9 cellular contexts compared by ENCODE assay signal in genomic region chr1:39154553-39155361, GRCh38. TPM values are rescaled to one million over a fixed set of nuclear protein-coding genes. Genes with fewer than 3 reads are reported as not detected.
DNase-seq lines count a peak whose midpoint lies in the region; ATAC-seq and TF ChIP-seq lines count a peak whose summit lies in the region.
"Had no signal": no experiment of that assay in that cellular context is flagged by ENCODE, and none has a peak within 500 bp of the region (broad histone marks: within the 10 kb centered on the region; RNA-seq: fewer than 3 reads in every experiment).

No MANE protein-coding gene starts in this region.

- H3K36me3 ChIP-seq in esophagus squamous epithelium (no peaks in the 10 kb centered on the region), osteoblast (ENCODE audit: insufficient read depth, low read length) (no peaks in the 10 kb centered on the region)

- ATAC-seq in GM18858 (IDR thresholded peaks at IDR 0.05; ENCODE audit: unreplicated experiment) = no peak
- no peak for ATAC-seq in GM21786 (IDR thresholded peaks at IDR 0.05; ENCODE audit: unreplicated experiment)

- TF ChIP-seq CTCF in esophagus squamous epithelium (IDR thresholded peaks at IDR 0.05) (no peak), osteoblast (IDR thresholded peaks at IDR 0.05; ENCODE audit: extremely low read depth, low read depth, low read length) (no peak)

- H2AFZ ChIP-seq in osteoblast (ENCODE audit: low read length) = no peak overlapping the region

- intact Hi-C loops in esophagus squamous epithelium (cut with DNase I) = no loop called here

- DNase-seq in DMS79 (lab: John Stamatoyannopoulos, UW) = peak; percentile 97
- DNase-seq in NCI-H510A treated with DMSO at 0.1 percent for 48 hours (lab: John Stamatoyannopoulos, UW) = peak; percentile 100
- no peak for DNase-seq in esophagus squamous epithelium (lab: John Stamatoyannopoulos, UW)
- peak; percentile 38 for DNase-seq in osteoblast (ENCODE audit: insufficient read length, low spot score, missing footprints)
- DNase-seq in NCI-H524 (lab: John Stamatoyannopoulos, UW) = no peak
- no peak for DNase-seq in mesenteric fat pad (ENCODE audit: low spot score)
- DNase-seq: naive B cell had no signal

- peaks cover 78% of the 10 kb centered on the region for H3K79me2 ChIP-seq in osteoblast (ENCODE audit: insufficient read depth, low read length)

- H3K27ac ChIP-seq in esophagus squamous epithelium (peak overlapping the region; percentile 46 to 74 (median 55)), osteoblast (ENCODE audit: low read depth, low read length) (peak overlapping the region; percentile 79)

- no peak for TF ChIP-seq POLR2A in esophagus squamous epithelium (IDR thresholded peaks at IDR 0.05)

- H3K4me1 ChIP-seq in esophagus squamous epithelium (peaks cover 29 to 70% (median 51%) of the 10 kb centered on the region in 3 donors), osteoblast (ENCODE audit: insufficient read depth, low read length) (peaks cover 44% of the 10 kb centered on the region)

- H3K9me3 ChIP-seq in esophagus squamous epithelium = no peaks in the 10 kb centered on the region
- no peaks in the 10 kb centered on the region for H3K9me3 ChIP-seq in osteoblast (ENCODE audit: low read depth, low read length)

- WGBS in esophagus squamous epithelium, 2 donors = 51 to 66% methylated on average over 5 of the region's 5 CpGs

- H3K4me2 ChIP-seq in osteoblast (ENCODE audit: insufficient read depth, low read length) = peak overlapping the region; percentile 5

- no peak overlapping the region for H3K4me3 ChIP-seq in esophagus squamous epithelium
- H3K4me3 ChIP-seq in osteoblast (ENCODE audit: insufficient read depth, low read length) = no peak overlapping the region

- H3K27me3 ChIP-seq in esophagus squamous epithelium = no peaks in the 10 kb centered on the region
- no peaks in the 10 kb centered on the region for H3K27me3 ChIP-seq in osteoblast (ENCODE audit: insufficient read depth, low read length)

- peaks cover 13% of the 10 kb centered on the region for H4K20me1 ChIP-seq in osteoblast (ENCODE audit: insufficient read depth, low read length)

RNA-seq across cellular contexts. Expression of gene MACF1, which starts 49.7 kb away (rescaled TPM):
- total RNA-seq in esophagus squamous epithelium (100 to 1,000 TPM in 2 of 4 donors, 10 to 100 TPM in 2; 82.1 to 247 (median 154) TPM), osteoblast (377 and 424 TPM in 2 replicates), mesenteric fat pad (386 TPM)

Comparison
In these comparisons a context has a peak if more than half of its experiments do, and no peak if none do; other contexts are left out.
1. DNase-seq: peak in DMS79 (single experiment), NCI-H510A treated with DMSO at 0.1 percent for 48 hours (single experiment) and osteoblast (single experiment); none in esophagus squamous epithelium (single experiment), NCI-H524 (0 of 2) and mesenteric fat pad (single experiment).